25 cellular contexts compared by ENCODE assay signal in the genomic region with DNA sequence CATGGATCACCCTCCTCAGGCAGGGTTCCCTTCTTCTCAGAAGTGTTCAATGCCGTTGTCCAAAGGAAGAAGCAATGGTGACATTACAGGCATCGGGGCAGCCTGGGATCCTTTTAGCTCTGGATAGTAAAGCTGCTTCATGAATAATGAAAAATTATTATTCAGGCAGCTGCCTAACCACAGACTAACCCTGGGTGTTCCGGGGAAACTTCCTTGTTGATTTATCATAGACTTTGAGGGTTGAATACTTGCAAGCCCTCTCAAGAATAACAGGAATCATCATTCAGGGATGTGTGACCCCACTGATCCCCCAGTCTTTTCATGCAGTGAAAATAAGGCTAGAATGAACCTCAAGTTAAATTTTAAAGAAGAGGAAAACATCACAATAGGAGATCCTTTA.
A peak's percentile ranks its signal among the peaks of the same experiment; 100 is the strongest.
DNase-seq lines count a peak whose midpoint lies in the region; ATAC-seq, FAIRE-seq and TF ChIP-seq lines count a peak whose summit lies in the region.
"Had no signal": no experiment of that assay in that cellular context is flagged by ENCODE, and none has a peak within 500 bp of the region (broad histone marks: within the 10 kb centered on the region; RNA-seq: fewer than 3 reads in every experiment).

No MANE protein-coding gene starts in this region.

- H3K4me2 ChIP-seq in BLaER1 treated with 17β-estradiol and CSF1 and Interleukin-3, amounts not matched to agents 10 nM and 100 nM = peak overlapping the region; percentile 32 to 67 (median 55); a peak in 21 of 22 replicates
- no peak overlapping the region for H3K4me2 ChIP-seq in GM23338

- H3K9me3 ChIP-seq in BLaER1 treated with 17β-estradiol and CSF1 and Interleukin-3, amounts not matched to agents 10 nM and 100 nM (replicated peaks in 1 of 11) = no peaks in the 10 kb centered on the region
- H3K9me3 ChIP-seq: right lobe of liver had no signal

- H3K27me3 Mint-ChIP-seq in GM23338 (ENCODE audit: insufficient read depth, low read depth, poor library complexity) = no peaks in the 10 kb centered on the region
- H3K27me3 Mint-ChIP-seq: activated CD4-positive, alpha-beta T cell treated with anti-CD3 and anti-CD28 coated beads, Interleukin-2, amount 10 ng/mL, durations not matched to agents 24 days and 14 days; stimulated activated naive CD8-positive, alpha-beta T cell treated with anti-CD3 and anti-CD28 coated beads, Interleukin-15, amount 100 ng/mL, for 72 hours; T-helper 17 cell had no signal

- peaks cover 5% of the 10 kb centered on the region; the same call in 2 of the 3 replicates for H3K4me1 Mint-ChIP-seq in GM23338
- H3K4me1 Mint-ChIP-seq: activated CD4-positive, alpha-beta T cell treated with anti-CD3 and anti-CD28 coated beads, Interleukin-2, amount 10 ng/mL, durations not matched to agents 24 days and 14 days; natural killer cell; stimulated activated naive CD8-positive, alpha-beta T cell treated with anti-CD3 and anti-CD28 coated beads, Interleukin-15, amount 100 ng/mL, for 72 hours; T-helper 17 cell had no signal

- CTCF ChIA-PET in HEK293T (lab: Yijun Ruan, JAX) = no interaction called here

- no peaks in the 10 kb centered on the region for H3K27me3 ChIP-seq in BLaER1 treated with 17β-estradiol and CSF1 and Interleukin-3, amounts not matched to agents 10 nM and 100 nM
- H3K27me3 ChIP-seq in GM23338 (ENCODE audit: insufficient read depth) = no peaks in the 10 kb centered on the region
- H3K27me3 ChIP-seq: right lobe of liver had no signal

- H3K4me1 ChIP-seq in BLaER1 treated with 17β-estradiol and CSF1 and Interleukin-3, amounts not matched to agents 10 nM and 100 nM = peaks cover 8 to 14% (median 12%) of the 10 kb centered on the region in 10 experiments; a peak in 19 of 20 replicates
- no peaks in the 10 kb centered on the region for H3K4me1 ChIP-seq in GM23338 (ENCODE audit: insufficient read depth)
- H3K4me1 ChIP-seq: right lobe of liver had no signal

- no peaks in the 10 kb centered on the region for H3K9me2 ChIP-seq in GM23338 (ENCODE audit: insufficient read depth)

- TF ChIP-seq POLR2A in GM12892 (IDR thresholded peaks at IDR 0.05; ENCODE audit: low read depth, low read length) = no peak

- H4K20me1 ChIP-seq in BLaER1 treated with 17β-estradiol and CSF1 and Interleukin-3, amounts not matched to agents 10 nM and 100 nM = no peaks in the 10 kb centered on the region
- no peaks in the 10 kb centered on the region for H4K20me1 ChIP-seq in GM23338 (replicated peaks; ENCODE audit: insufficient read depth)

- DNase-seq in amniotic epithelial cell (ENCODE audit: low read depth) (peak; percentile 64), iris pigment epithelial cell (ENCODE audit: low read depth) (peak; percentile 76), sciatic nerve (ENCODE audit: low spot score) (no peak), GM12892 (ENCODE audit: insufficient read length) (no peak), GM23338 (ENCODE audit: low spot score) (no peak), HEK293T (ENCODE audit: extremely low spot score) (no peak)
- DNase-seq: activated CD4-positive, alpha-beta T cell treated with anti-CD3 and anti-CD28 coated beads, Interleukin-2, amount 10 ng/mL, durations not matched to agents 24 days and 14 days; activated naive CD4-positive, alpha-beta T cell treated with Interleukin-2 at 50 U/mL for 16 hours; activated T-cell treated with anti-CD3 and anti-CD28 coated beads, Interleukin-2, amount 50 U/mL, for 72 hours; amygdala; DMS53; endodermal cell; left cardiac atrium; natural killer cell; NCI-H1048; NCI-H1694 treated with DMSO at 0.1 percent for 48 hours; NCI-H2171 treated with DMSO at 0.1 percent for 48 hours; right lobe of liver; stimulated activated naive CD8-positive, alpha-beta T cell treated with anti-CD3 and anti-CD28 coated beads, Interleukin-15, amount 100 ng/mL, for 72 hours; T-helper 17 cell; trophoblast cell had no signal

- H3K4me3 Mint-ChIP-seq in GM23338 = no peak overlapping the region
- H3K4me3 Mint-ChIP-seq: activated CD4-positive, alpha-beta T cell treated with anti-CD3 and anti-CD28 coated beads, Interleukin-2, amount 10 ng/mL, durations not matched to agents 24 days and 14 days; activated T-cell treated with anti-CD3 and anti-CD28 coated beads, Interleukin-2, amount 50 U/mL, for 72 hours; endodermal cell; natural killer cell; stimulated activated naive CD8-positive, alpha-beta T cell treated with anti-CD3 and anti-CD28 coated beads, Interleukin-15, amount 100 ng/mL, for 72 hours; T-helper 17 cell had no signal

- no peak overlapping the region for H3K27ac Mint-ChIP-seq in GM23338
- H3K27ac Mint-ChIP-seq: activated CD4-positive, alpha-beta T cell treated with anti-CD3 and anti-CD28 coated beads, Interleukin-2, amount 10 ng/mL, durations not matched to agents 24 days and 14 days; activated T-cell treated with anti-CD3 and anti-CD28 coated beads, Interleukin-2, amount 50 U/mL, for 72 hours; endodermal cell; natural killer cell; T-helper 17 cell had no signal

- H3K79me2 ChIP-seq in GM23338 (replicated peaks; ENCODE audit: insufficient read depth) = no peaks in the 10 kb centered on the region

- FAIRE-seq in GM12892 (lab: Jason Lieb, UNC) = no peak
- FAIRE-seq: HepG2 had no signal

- intact Hi-C loops in sciatic nerve (cut with DNase I) = no loop called here

- no peak overlapping the region for H3K27ac ChIP-seq in BLaER1 treated with 17β-estradiol and CSF1 and Interleukin-3, amounts not matched to agents 10 nM and 100 nM
- no peak overlapping the region for H3K27ac ChIP-seq in GM23338 (ENCODE audit: low read depth)
- H3K27ac ChIP-seq: right lobe of liver had no signal

- no peak overlapping the region for H2AFZ ChIP-seq in GM23338

- H3K4me3 ChIP-seq in BLaER1 treated with 17β-estradiol and CSF1 and Interleukin-3, amounts not matched to agents 10 nM and 100 nM = no peak overlapping the region
- no peak overlapping the region for H3K4me3 ChIP-seq in GM23338
- H3K4me3 ChIP-seq: right lobe of liver had no signal

- no peaks in the 10 kb centered on the region for H3F3A ChIP-seq in GM23338 (replicated peaks; ENCODE audit: low read depth)

- POLR2A ChIA-PET in HEK293T (lab: Yijun Ruan, JAX) = no interaction called here

- no peak for TF ChIP-seq CTCF in GM23338 (conservative IDR thresholded peaks at IDR 0.05; ENCODE audit: low read depth in 2 of 2)

- H3K9ac ChIP-seq in BLaER1 treated with 17β-estradiol and CSF1 and Interleukin-3, amounts not matched to agents 10 nM and 100 nM = no peak overlapping the region

- ATAC-seq in sciatic nerve (peak; percentile 20), GM23338 (no peak), GM21529 (IDR thresholded peaks at IDR 0.05; ENCODE audit: unreplicated experiment) (no peak)
- ATAC-seq: activated T-cell treated with anti-CD3 and anti-CD28 coated beads, Interleukin-2, amount 50 U/mL, for 72 hours; HCT116; HepG2; left cardiac atrium; natural killer cell; right lobe of liver; stimulated activated naive CD8-positive, alpha-beta T cell treated with anti-CD3 and anti-CD28 coated beads, Interleukin-15, amount 100 ng/mL, for 72 hours; T-helper 17 cell had no signal

- no peaks in the 10 kb centered on the region; the same call in 2 of the 3 replicates for H3K9me3 Mint-ChIP-seq in GM23338
- H3K9me3 Mint-ChIP-seq: activated CD4-positive, alpha-beta T cell treated with anti-CD3 and anti-CD28 coated beads, Interleukin-2, amount 10 ng/mL, durations not matched to agents 24 days and 14 days; endodermal cell had no signal

- H3K36me3 Mint-ChIP-seq in GM23338 (ENCODE audit: low read depth) = no peaks in the 10 kb centered on the region
- H3K36me3 Mint-ChIP-seq: natural killer cell had no signal

- H3K36me3 ChIP-seq in BLaER1 treated with 17β-estradiol and CSF1 and Interleukin-3, amounts not matched to agents 10 nM and 100 nM = no peaks in the 10 kb centered on the region
- no peaks in the 10 kb centered on the region for H3K36me3 ChIP-seq in GM23338 (ENCODE audit: insufficient read depth)
- H3K36me3 ChIP-seq: right lobe of liver had no signal

TF ChIP-seq in GM23338, 12 proteins besides CTCF, POLR2A, EP300 and RAD21 (continues in another document):
- TF ChIP-seq ZNF114 (CRISPR knock-in tag; IDR thresholded peaks at IDR 0.05) (no peak), STAT1 (IDR thresholded peaks at IDR 0.05; ENCODE audit: unreplicated experiment) (no peak)

TF ChIP-seq in HEK293T, 16 proteins besides CTCF, POLR2A, EP300 and RAD21:
- TF ChIP-seq ARNT (IDR thresholded peaks at IDR 0.05) (no peak), CTBP1 (IDR thresholded peaks at IDR 0.05; ENCODE audit: borderline replicate concordance) (no peak), ZNF384 (IDR thresholded peaks at IDR 0.05) (no peak), SUZ12 (IDR thresholded peaks at IDR 0.05) (no peak)

Comparison
In these comparisons a context has a peak if more than half of its experiments do, and no peak if none do; other contexts are left out.
1. DNase-seq: peak in amniotic epithelial cell (single experiment) and iris pigment epithelial cell (single experiment); none in sciatic nerve (single experiment), GM12892 (single experiment), GM23338 (single experiment) and HEK293T (single experiment).